ENCODE assay signal across 1 cellular context in genomic region chr16:1464196-1464893, GRCh38.
TF ChIP-seq lines count a peak whose summit lies in the region.

No MANE protein-coding gene starts in this region.

TF ChIP-seq in HepG2, 621 proteins besides CTCF, POLR2A, EP300 and RAD21:
- no peak for TF ChIP-seq MYPOP (CRISPR knock-in tag; IDR thresholded peaks at IDR 0.05)
- peak; percentile 17 for TF ChIP-seq AGO2 (optimal IDR thresholded peaks at IDR 0.05; ENCODE audit: low read depth, low read length)
